In genomic region chr15:52150043-52150825, GRCh38 we compare ENCODE assay signal across 22 cellular contexts. TPM values are rescaled to one million over a fixed set of nuclear protein-coding genes. Genes with fewer than 3 reads are reported as not detected.
DNase-seq lines count a peak whose midpoint lies in the region; TF ChIP-seq lines count a peak whose summit lies in the region.
"Had no signal": no experiment of that assay in that cellular context is flagged by ENCODE, and none has a peak within 500 bp of the region (broad histone marks: within the 10 kb centered on the region; RNA-seq: fewer than 3 reads in every experiment).

No MANE protein-coding gene starts in this region.

- intact Hi-C loops in Caco-2 (cut with micrococcal nuclease; ENCODE audit: unreplicated experiment) = no loop called here

- H3K36me3 ChIP-seq in HEK293 (ENCODE audit: control insufficient read depth in 2 of 2, insufficient read depth in 1 of 2, low read length in 2 of 2) (peaks cover 0 to 35% of the 10 kb centered on the region in 2 experiments; a peak in 2 of 3 replicates), endodermal cell (ENCODE audit: control insufficient read depth, insufficient read depth, low read length) (peaks cover 3% of the 10 kb centered on the region), Caco-2 (ENCODE audit: control insufficient read depth, insufficient read depth, low read length) (no peaks in the 10 kb centered on the region)

- H3K36me3 Mint-ChIP-seq in endodermal cell (ENCODE audit: low read depth) = peaks cover 22% of the 10 kb centered on the region
- peaks cover 29% of the 10 kb centered on the region for H3K36me3 Mint-ChIP-seq in progenitor cell of endocrine pancreas (ENCODE audit: insufficient read depth)
- H3K36me3 Mint-ChIP-seq in Caco-2 (ENCODE audit: insufficient read depth, unreplicated experiment) = no peaks in the 10 kb centered on the region

- H3K27ac ChIP-seq in HEK293 (ENCODE audit: extremely low read depth, low read depth, low read length) (no peak overlapping the region), endodermal cell (ENCODE audit: low read depth, low read length) (no peak overlapping the region)
- H3K27ac ChIP-seq: BLaER1 treated with 17β-estradiol and CSF1 and Interleukin-3, amounts not matched to agents 10 nM and 100 nM; KMS-11 had no signal

- H3K27ac Mint-ChIP-seq in endodermal cell (no peak overlapping the region), progenitor cell of endocrine pancreas (peak overlapping the region; percentile 68), Caco-2 (ENCODE audit: unreplicated experiment) (no peak overlapping the region)
- H3K27ac Mint-ChIP-seq: CD8-positive, alpha-beta T cell had no signal

- DNase-seq in NCI-H146 (lab: John Stamatoyannopoulos, UW) = peak; percentile 31
- no peak for DNase-seq in NCI-H146 treated with DMSO at 0.1 percent for 48 hours (lab: John Stamatoyannopoulos, UW; ENCODE audit: unreplicated experiment)
- peak; percentile 62 for DNase-seq in endodermal cell
- DNase-seq in progenitor cell of endocrine pancreas (ENCODE audit: low spot score, unreplicated experiment) = no peak
- DNase-seq in NCI-H1092 treated with DMSO at 0.1 percent for 48 hours (lab: John Stamatoyannopoulos, UW) = no peak
- no peak for DNase-seq in Caco-2
- DNase-seq in effector CD4-positive, alpha-beta T cell = no peak
- DNase-seq: 8988T; CD8-positive, alpha-beta T cell; DMS53; GDM1; IMR-90; NCI-H1930; NCI-H226; NCI-H510A treated with DMSO at 0.1 percent for 48 hours; NCI-H774; OCI-M1; SHP77 had no signal

- POLR2A ChIA-PET in HEK293 (lab: Yijun Ruan, JAX) = no interaction called here
- POLR2A ChIA-PET in Caco-2 (lab: Charles Lee) = no interaction called here

- no peaks in the 10 kb centered on the region for H3K4me1 ChIP-seq in HEK293 (ENCODE audit: control insufficient read depth, insufficient read depth, low read length)
- peaks cover 8% of the 10 kb centered on the region for H3K4me1 ChIP-seq in endodermal cell (ENCODE audit: control insufficient read depth, insufficient read depth, low read length)
- H3K4me1 ChIP-seq in Caco-2 = peaks cover 10% of the 10 kb centered on the region; the same call in 1 of the 2 replicates

- H3K4me3 Mint-ChIP-seq in endodermal cell (no peak overlapping the region), progenitor cell of endocrine pancreas (ENCODE audit: low read depth) (no peak overlapping the region), Caco-2 (ENCODE audit: unreplicated experiment) (no peak overlapping the region)
- H3K4me3 Mint-ChIP-seq: CD8-positive, alpha-beta T cell had no signal

- TF ChIP-seq CTCF in HEK293 (tag by site-specific recombination; IDR thresholded peaks at IDR 0.05) = no peak
- no peak for TF ChIP-seq CTCF in endodermal cell (conservative IDR thresholded peaks at IDR 0.05)
- no peak for TF ChIP-seq CTCF in progenitor cell of endocrine pancreas (IDR thresholded peaks at IDR 0.05; ENCODE audit: unreplicated experiment)
- no peak for TF ChIP-seq CTCF in Caco-2 (IDR thresholded peaks at IDR 0.05; ENCODE audit: insufficient read depth in 1 of 2, low read depth in 1 of 2, low read length in 1 of 2, severe bottlenecking in 1 of 2, unreplicated experiment in 1 of 2)

- H3K27me3 ChIP-seq in endodermal cell (ENCODE audit: control insufficient read depth, insufficient read depth, low read length, poor library complexity, severe bottlenecking) (no peaks in the 10 kb centered on the region), Caco-2 (replicated peaks; ENCODE audit: control insufficient read depth, insufficient read depth, low read length) (no peaks in the 10 kb centered on the region)
- H3K27me3 ChIP-seq: BLaER1 treated with 17β-estradiol and CSF1 and Interleukin-3, amounts not matched to agents 10 nM and 100 nM had no signal

- WGBS in endodermal cell (ENCODE audit: insufficient coverage in 1 of 2, insufficient read length in 1 of 2), 2 experiments = 81 to 88% methylated on average over 3 to 9 of the region's 9 CpGs

- H3K4me1 Mint-ChIP-seq in endodermal cell (peaks cover 17% of the 10 kb centered on the region), progenitor cell of endocrine pancreas (ENCODE audit: low read depth) (peaks cover 12% of the 10 kb centered on the region), Caco-2 (ENCODE audit: low read depth, unreplicated experiment) (peaks cover 6% of the 10 kb centered on the region)

- H3K9me3 ChIP-seq in HEK293 (ENCODE audit: control insufficient read depth, insufficient read depth, low read depth, low read length) = no peaks in the 10 kb centered on the region
- H3K9me3 ChIP-seq in endodermal cell (ENCODE audit: control insufficient read depth, low read length) = peaks cover 4% of the 10 kb centered on the region
- peaks cover 4% of the 10 kb centered on the region; the same call in 1 of the 2 replicates for H3K9me3 ChIP-seq in Caco-2

- CTCF ChIA-PET in HEK293 (lab: Yijun Ruan, JAX) (interaction anchor here (0.7 kb wide), 1 partner anchor 46 kb away, joined by 3 read pairs; no protein-coding TSS in a partner anchor), Caco-2 (lab: Charles Lee) (no interaction called here)

- H3K9me3 Mint-ChIP-seq in endodermal cell (peaks cover 8% of the 10 kb centered on the region), progenitor cell of endocrine pancreas (ENCODE audit: low read depth) (no peaks in the 10 kb centered on the region), Caco-2 (ENCODE audit: unreplicated experiment) (no peaks in the 10 kb centered on the region)
- H3K9me3 Mint-ChIP-seq: CD8-positive, alpha-beta T cell had no signal

- H3K9ac ChIP-seq in endodermal cell (ENCODE audit: extremely low read depth, low read length, poor library complexity, severe bottlenecking) = no peak overlapping the region
- H3K9ac ChIP-seq: BLaER1 treated with 17β-estradiol and CSF1 and Interleukin-3, amounts not matched to agents 10 nM and 100 nM; KMS-11 had no signal

- H3K4me3 ChIP-seq in HEK293 (ENCODE audit: low read depth, low read length) (no peak overlapping the region), endodermal cell (ENCODE audit: low read length) (no peak overlapping the region), Caco-2 (ENCODE audit: low read depth, low read length) (no peak overlapping the region)
- H3K4me3 ChIP-seq: BLaER1 treated with 17β-estradiol and CSF1 and Interleukin-3, amounts not matched to agents 10 nM and 100 nM had no signal

- H3K27me3 Mint-ChIP-seq in endodermal cell (ENCODE audit: insufficient read depth) = no peaks in the 10 kb centered on the region
- H3K27me3 Mint-ChIP-seq in progenitor cell of endocrine pancreas = no peaks in the 10 kb centered on the region
- no peaks in the 10 kb centered on the region for H3K27me3 Mint-ChIP-seq in Caco-2 (ENCODE audit: insufficient read depth, unreplicated experiment)

- no TSS peak for BruUV-seq in Caco-2 (replicated peaks; lab: Mats Ljungman, UMichigan)

TF ChIP-seq in HEK293, 187 proteins besides CTCF, POLR2A, EP300 and RAD21:
- peak; percentile 40; the same call in 1 of the 2 replicates for TF ChIP-seq ZIC2 (tag by site-specific recombination; IDR thresholded peaks at IDR 0.05)
- TF ChIP-seq ZBTB48 (tag by site-specific recombination; IDR thresholded peaks at IDR 0.05) = no peak

RNA-seq across cellular contexts. Expression of gene BCL2L10, which starts 37.7 kb away (rescaled TPM):
- total RNA-seq in endodermal cell (1 to 10 TPM in 1 of 2 donors, not detected in 1; 1.5 TPM), progenitor cell of endocrine pancreas (0.46 and 0.60 TPM in 2 replicates), Caco-2 (2022) (4.3 and 6.5 TPM in 2 replicates)
- not detected for polyA plus RNA-seq in endodermal cell (2013, experiment 1 of 2)
- 0.29 TPM for polyA plus RNA-seq in endodermal cell (2013, experiment 2 of 2)
- total RNA-seq: H1, IMR-90 had no signal
- polyA plus RNA-seq: IMR-90 had no signal

RNA-seq across cellular contexts. Expression of gene GNB5, which starts 41.0 kb away (rescaled TPM):
- 10 to 100 TPM; 19.1 to 20.7 TPM for total RNA-seq in endodermal cell
- 18.2 TPM for polyA plus RNA-seq in endodermal cell (2013, experiment 1 of 2)
- 15.7 TPM for polyA plus RNA-seq in endodermal cell (2013, experiment 2 of 2)
- 54.6 and 56.0 TPM in 2 replicates for total RNA-seq in progenitor cell of endocrine pancreas
- 19.8 and 23.2 TPM in 2 replicates for total RNA-seq in Caco-2 (2022)

Comparison
In these comparisons a context has a peak if more than half of its experiments do, and no peak if none do; other contexts are left out.
1. DNase-seq: peak in NCI-H146 (single experiment) and endodermal cell (single experiment); none in NCI-H146 treated with DMSO at 0.1 percent for 48 hours (single experiment), progenitor cell of endocrine pancreas (single experiment), NCI-H1092 treated with DMSO at 0.1 percent for 48 hours (single experiment), Caco-2 (0 of 2) and effector CD4-positive, alpha-beta T cell (single experiment).